In genomic region chr2:140359056-140359771, GRCh38 we compare ENCODE assay signal across 15 cellular contexts.
"Had no signal": no experiment of that assay in that cellular context is flagged by ENCODE, and none has a peak within 500 bp of the region (broad histone marks: within the 10 kb centered on the region; RNA-seq: fewer than 3 reads in every experiment).

No MANE protein-coding gene starts in this region.

- H3K36me3 ChIP-seq: heart left ventricle, neutrophil, spleen, tibial artery had no signal

- DNase-seq: effector memory CD4-positive, alpha-beta T cell; foreskin keratinocyte; heart left ventricle; hippocampal formation; kidney glomerular epithelial cell; naive thymus-derived CD4-positive, alpha-beta T cell; spleen; stimulated activated CD4-positive, alpha-beta T cell treated with anti-CD3 and anti-CD28 coated beads, Interleukin-15, amount 100 ng/mL, for 24 hours; stimulated activated CD4-positive, alpha-beta T cell treated with anti-CD3 and anti-CD28 coated beads, Interleukin-1b, Interleukin-23, amount 100 ng/mL, for 48 hours; stimulated activated CD4-positive, alpha-beta T cell treated with anti-CD3 and anti-CD28 coated beads, Interleukin-4, amount 100 ng/mL, for 24 hours; tibial artery had no signal

- H3K27ac ChIP-seq: foreskin keratinocyte, heart left ventricle, neutrophil, spleen, tibial artery had no signal

- H3K27me3 ChIP-seq: foreskin keratinocyte, heart left ventricle, neutrophil, spleen, tibial artery had no signal

- H3K4me3 ChIP-seq: heart left ventricle, spleen, tibial artery had no signal

- ATAC-seq: esophagus mucosa; foreskin keratinocyte; heart left ventricle; naive thymus-derived CD4-positive, alpha-beta T cell; sciatic nerve; stimulated activated memory B cell treated with anti-CD40 and anti-IgM and Interleukin-4, amounts not matched to agents 10 μg/mL and 1 μg/mL and 100 μg/mL, for 72 hours had no signal

- H3K9me3 ChIP-seq: heart left ventricle, neutrophil, spleen, tibial artery had no signal

- H3K4me1 ChIP-seq: foreskin keratinocyte, heart left ventricle, spleen, tibial artery had no signal
